In genomic region chr3:72487078-72487765, GRCh38 we compare ENCODE assay signal across 8 cellular contexts. TPM values are rescaled to one million over a fixed set of nuclear protein-coding genes. Genes with fewer than 3 reads are reported as not detected.
DNase-seq lines count a peak whose midpoint lies in the region; ATAC-seq and TF ChIP-seq lines count a peak whose summit lies in the region.

No MANE protein-coding gene starts in this region.

- WGBS in esophagus muscularis mucosa: 35% methylated on average over 10 of the region's 11 CpGs
- 33% methylated on average over 11 of the region's 11 CpGs for WGBS in prostate gland

- H3K36me3 ChIP-seq in SJCRH30 (no peaks in the 10 kb centered on the region), esophagus muscularis mucosa (no peaks in the 10 kb centered on the region), prostate gland (no peaks in the 10 kb centered on the region)
- H3K36me3 ChIP-seq in CD8-positive, alpha-beta T cell (ENCODE audit: insufficient read depth, low read length): no peaks in the 10 kb centered on the region

- no peak for TF ChIP-seq EP300 in esophagus muscularis mucosa (IDR thresholded peaks at IDR 0.05)

- no peaks in the 10 kb centered on the region for H3K27me3 Mint-ChIP-seq in CD8-positive, alpha-beta T cell (ENCODE audit: low read depth)

- ATAC-seq in GM21529 (IDR thresholded peaks at IDR 0.05; ENCODE audit: unreplicated experiment): no peak
- ATAC-seq in CD8-positive, alpha-beta T cell: no peak

- no peaks in the 10 kb centered on the region for H3K9me3 Mint-ChIP-seq in CD8-positive, alpha-beta T cell

- H3K4me3 ChIP-seq in SJCRH30: peak overlapping the region; percentile 32
- H3K4me3 ChIP-seq in esophagus muscularis mucosa: no peak overlapping the region
- H3K4me3 ChIP-seq in prostate gland: no peak overlapping the region
- no peak overlapping the region for H3K4me3 ChIP-seq in CD8-positive, alpha-beta T cell (ENCODE audit: low read depth, low read length)

- peak; percentile 24 for DNase-seq in GM20000 (ENCODE audit: low spot score)
- peak; percentile 79 to 88 for DNase-seq in SJCRH30
- DNase-seq in esophagus muscularis mucosa (ENCODE audit: extremely low spot score): peak; percentile 93
- peak; percentile 26 for DNase-seq in prostate gland (ENCODE audit: low spot score)
- DNase-seq in NCI-H526 (lab: John Stamatoyannopoulos, UW): no peak
- no peak for DNase-seq in KG1 (lab: John Stamatoyannopoulos, UW)
- no peak for DNase-seq in CD8-positive, alpha-beta T cell

- TF ChIP-seq CTCF in GM20000 (IDR thresholded peaks at IDR 0.05; ENCODE audit: extremely low read depth, missing control alignments) (no peak), esophagus muscularis mucosa (IDR thresholded peaks at IDR 0.05) (no peak), prostate gland (IDR thresholded peaks at IDR 0.05) (no peak)
- TF ChIP-seq CTCF in CD8-positive, alpha-beta T cell (IDR thresholded peaks at IDR 0.05): no peak

- peak overlapping the region; percentile 91 for H3K27ac ChIP-seq in SJCRH30
- peak overlapping the region in 3 of 4 donors; percentile 13 to 39 (median 28) for H3K27ac ChIP-seq in esophagus muscularis mucosa (replicated peaks in 1 of 4)
- H3K27ac ChIP-seq in prostate gland: no peak overlapping the region
- no peak overlapping the region for H3K27ac ChIP-seq in CD8-positive, alpha-beta T cell (ENCODE audit: low read depth, low read length)

- H3K9me3 ChIP-seq in SJCRH30 (replicated peaks) (no peaks in the 10 kb centered on the region), esophagus muscularis mucosa (no peaks in the 10 kb centered on the region), prostate gland (no peaks in the 10 kb centered on the region)
- H3K9me3 ChIP-seq in CD8-positive, alpha-beta T cell (ENCODE audit: low read length): no peaks in the 10 kb centered on the region

- POLR2A ChIA-PET in CD8-positive, alpha-beta T cell (lab: Charles Lee): no interaction called here

- no peaks in the 10 kb centered on the region for H3K36me3 Mint-ChIP-seq in CD8-positive, alpha-beta T cell

- CTCF ChIA-PET in CD8-positive, alpha-beta T cell (lab: Charles Lee): no interaction called here

- intact Hi-C loops in esophagus muscularis mucosa (cut with DNase I): loop anchor here (2.0 kb wide), 1 partner anchor 40 kb away; the partner anchor contains the start of gene RYBP
- intact Hi-C loops in prostate gland (cut with DNase I): loop anchor here (10.0 kb wide), 1 partner anchor 178 kb away; no protein-coding TSS in a partner anchor
- intact Hi-C loops in CD8-positive, alpha-beta T cell (cut with DNase I, micrococcal nuclease): no loop called here

- TF ChIP-seq POLR2A in esophagus muscularis mucosa (IDR thresholded peaks at IDR 0.05; ENCODE audit: low read depth): no peak
- no peak for TF ChIP-seq POLR2A in prostate gland (IDR thresholded peaks at IDR 0.05)

- no peak overlapping the region for H3K4me3 Mint-ChIP-seq in CD8-positive, alpha-beta T cell

- peaks cover 36% of the 10 kb centered on the region for H3K4me1 ChIP-seq in SJCRH30
- H3K4me1 ChIP-seq in esophagus muscularis mucosa: peaks cover 27 to 48% (median 41%) of the 10 kb centered on the region in 4 donors
- peaks cover 3% of the 10 kb centered on the region for H3K4me1 ChIP-seq in prostate gland (replicated peaks)
- H3K4me1 ChIP-seq in CD8-positive, alpha-beta T cell (ENCODE audit: insufficient read depth, low read length): peaks cover 4% of the 10 kb centered on the region

- no peak overlapping the region for H3K27ac Mint-ChIP-seq in CD8-positive, alpha-beta T cell

- peaks cover 10% of the 10 kb centered on the region for H3K4me1 Mint-ChIP-seq in CD8-positive, alpha-beta T cell (ENCODE audit: low read depth)

- H3K27me3 ChIP-seq in SJCRH30: no peaks in the 10 kb centered on the region
- no peaks in the 10 kb centered on the region for H3K27me3 ChIP-seq in esophagus muscularis mucosa
- H3K27me3 ChIP-seq in prostate gland (replicated peaks; ENCODE audit: insufficient read depth): no peaks in the 10 kb centered on the region
- H3K27me3 ChIP-seq in CD8-positive, alpha-beta T cell (ENCODE audit: insufficient read depth, low read length): no peaks in the 10 kb centered on the region

RNA-seq across cellular contexts. Expression of gene RYBP, which starts 40.8 kb away (rescaled TPM):
- 11.3 and 12.4 TPM in 2 replicates for total RNA-seq in SJCRH30 (2014; rRNA removed; shearing (Covaris generic))
- total RNA-seq in esophagus muscularis mucosa (10 to 100 TPM; 14.2 to 16.6 (median 15.1) TPM), prostate gland (10 to 100 TPM; 14.6 to 18.2 TPM)
- 10 to 100 TPM; 17.6 to 18.8 TPM for total RNA-seq in CD8-positive, alpha-beta T cell

Comparison
In these comparisons a context has a peak if more than half of its experiments do, and no peak if none do; other contexts are left out.
1. DNase-seq: peak in GM20000 (single experiment), SJCRH30 (2 of 2), esophagus muscularis mucosa (single experiment) and prostate gland (single experiment); none in NCI-H526 (0 of 2), KG1 (single experiment) and CD8-positive, alpha-beta T cell (0 of 7).
2. H3K27ac ChIP-seq: peak in SJCRH30 (single experiment) and esophagus muscularis mucosa (3 of 4); none in prostate gland (0 of 2) and CD8-positive, alpha-beta T cell (single experiment).
3. intact Hi-C loops: an anchor here in esophagus muscularis mucosa (2.0 kb wide) and prostate gland (10.0 kb wide); none called in CD8-positive, alpha-beta T cell.